ENCODE assay signal across 33 cellular contexts in the genomic region with DNA sequence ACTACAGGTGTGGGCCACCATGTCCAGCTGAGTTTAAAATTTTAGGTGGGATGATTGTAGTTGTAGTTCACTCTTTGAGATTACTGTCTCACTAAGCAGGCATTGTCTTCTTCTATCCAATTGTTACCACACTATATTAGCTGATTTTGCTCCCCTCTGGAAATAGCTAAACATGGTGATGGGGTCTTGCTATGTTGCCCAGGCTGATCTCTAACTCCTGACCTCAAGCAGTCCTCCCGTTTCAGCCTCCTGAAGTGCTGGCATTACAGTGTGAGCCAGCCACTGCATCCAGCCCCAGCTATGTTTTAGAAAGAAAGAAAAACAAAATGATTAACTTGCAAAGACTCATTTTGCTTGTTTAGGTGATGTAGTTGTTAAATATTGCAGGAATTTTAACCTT.
"Had no signal": no experiment of that assay in that cellular context is flagged by ENCODE, and none has a peak within 500 bp of the region (broad histone marks: within the 10 kb centered on the region; RNA-seq: fewer than 3 reads in every experiment).

No MANE protein-coding gene starts in this region.

- H3K36me3 ChIP-seq: breast epithelium, colonic mucosa had no signal

- H3K9me3 Mint-ChIP-seq: activated naive CD4-positive, alpha-beta T cell treated with anti-CD3 and anti-CD28 coated beads, Interleukin-2, amount 50 U/mL, for 24 hours; activated naive CD8-positive, alpha-beta T cell treated with anti-CD3 and anti-CD28 coated beads, Interleukin-2, amount 10 ng/mL, durations not matched to agents 7 days and 5 days; activated T-cell treated with anti-CD3 and anti-CD28 coated beads, Interleukin-2, amount 50 U/mL, for 24 hours; activated T-cell treated with anti-CD3 and anti-CD28 coated beads, Interleukin-2, amount 50 U/mL, for 72 hours; activated T-helper 17 cell treated with anti-CD3 and anti-CD28 coated beads, Interleukin-2, amount 50 U/mL, for 72 hours; brain; T-helper 2 cell treated with Interferon-gamma antibody and Interleukin-4, amounts not matched to agents 5 μg/mL and 100 μg/mL, for 36 hours had no signal

- H3K4me3 ChIP-seq: ascending aorta, breast epithelium, cardiac muscle cell, colonic mucosa had no signal

- FAIRE-seq: endometrium, frontal cortex had no signal

- H3K27ac ChIP-seq: ascending aorta, breast epithelium, cardiac muscle cell, colonic mucosa, WERI-Rb-1 had no signal

- H3K27me3 Mint-ChIP-seq: activated CD4-positive, alpha-beta T cell treated with anti-CD3 and anti-CD28 coated beads for 36 hours; activated naive CD4-positive, alpha-beta T cell treated with anti-CD3 and anti-CD28 coated beads, Interleukin-2, amount 50 U/mL, for 24 hours; activated naive CD8-positive, alpha-beta T cell treated with anti-CD3 and anti-CD28 coated beads, Interleukin-2, amount 10 ng/mL, durations not matched to agents 7 days and 5 days; activated T-cell treated with anti-CD3 and anti-CD28 coated beads, Interleukin-2, amount 50 U/mL, for 24 hours; activated T-helper 17 cell treated with anti-CD3 and anti-CD28 coated beads, Interleukin-2, amount 50 U/mL, for 72 hours; T-helper 17 cell had no signal

- H3K9me3 ChIP-seq: ascending aorta, breast epithelium, colonic mucosa had no signal

- H3K27me3 ChIP-seq: ascending aorta, breast epithelium, cardiac muscle cell, colonic mucosa had no signal

- DNase-seq: activated CD4-positive, alpha-beta T cell treated with anti-CD3 and anti-CD28 coated beads for 36 hours; activated CD4-positive, alpha-beta T cell treated with anti-CD3 and anti-CD28 coated beads, Interleukin-2, amount 50 U/mL, for 1 hour; activated CD4-positive, alpha-beta T cell treated with anti-CD3 and anti-CD28 coated beads, Interleukin-2, amount 50 U/mL, for 48 hours; activated CD4-positive, CD25-positive, alpha-beta regulatory T cell; activated CD4-positive, CD25-positive, alpha-beta regulatory T cell treated with anti-CD3 and anti-CD28 coated beads, Interleukin-2, amount 50 U/mL, for 72 hours; activated CD8-positive, alpha-beta memory T cell treated with anti-CD3 and anti-CD28 coated beads, Interleukin-2, amount 50 U/mL, for 48 hours; activated effector memory CD4-positive, alpha-beta T cell treated with Interleukin-2 at 50 U/mL for 16 hours; activated gamma-delta T cell treated with Interleukin-2 at 50 U/mL for 16 hours; activated naive CD4-positive, alpha-beta T cell treated with Interleukin-2 at 50 U/mL for 16 hours; activated naive CD8-positive, alpha-beta T cell treated with anti-CD3 and anti-CD28 coated beads, Interleukin-2, amount 10 ng/mL, durations not matched to agents 7 days and 5 days; activated T-cell treated with anti-CD3 and anti-CD28 coated beads for 4 hours; activated T-cell treated with anti-CD3 and anti-CD28 coated beads, Interleukin-2, amount 50 U/mL, for 24 hours; activated T-cell treated with anti-CD3 and anti-CD28 coated beads, Interleukin-2, amount 50 U/mL, for 72 hours; central memory CD4-positive, alpha-beta T cell; cerebellar nuclear complex; colonic mucosa; effector CD8-positive, alpha-beta T cell; foreskin fibroblast; head of caudate nucleus; T-helper 1 cell; T-helper 17 cell; T1000; WERI-Rb-1 had no signal

- H3K4me1 ChIP-seq: ascending aorta, breast epithelium, colonic mucosa had no signal

- H3K27ac Mint-ChIP-seq: activated CD4-positive, alpha-beta T cell treated with anti-CD3 and anti-CD28 coated beads for 36 hours; activated naive CD4-positive, alpha-beta T cell treated with anti-CD3 and anti-CD28 coated beads, Interleukin-2, amount 50 U/mL, for 24 hours; activated naive CD8-positive, alpha-beta T cell treated with anti-CD3 and anti-CD28 coated beads, Interleukin-2, amount 10 ng/mL, durations not matched to agents 7 days and 5 days; activated T-cell treated with anti-CD3 and anti-CD28 coated beads, Interleukin-2, amount 50 U/mL, for 24 hours; activated T-cell treated with anti-CD3 and anti-CD28 coated beads, Interleukin-2, amount 50 U/mL, for 72 hours; activated T-helper 17 cell treated with anti-CD3 and anti-CD28 coated beads, Interleukin-2, amount 50 U/mL, for 72 hours; T-helper 17 cell; T-helper 2 cell treated with Interferon-gamma antibody and Interleukin-4, amounts not matched to agents 5 μg/mL and 100 μg/mL, for 36 hours had no signal

- H3K4me1 Mint-ChIP-seq: activated CD4-positive, alpha-beta T cell treated with anti-CD3 and anti-CD28 coated beads for 36 hours; activated naive CD4-positive, alpha-beta T cell treated with anti-CD3 and anti-CD28 coated beads, Interleukin-2, amount 50 U/mL, for 24 hours; activated naive CD8-positive, alpha-beta T cell treated with anti-CD3 and anti-CD28 coated beads, Interleukin-2, amount 10 ng/mL, durations not matched to agents 7 days and 5 days; activated T-helper 17 cell treated with anti-CD3 and anti-CD28 coated beads, Interleukin-2, amount 50 U/mL, for 72 hours; brain had no signal

- H3K4me3 Mint-ChIP-seq: activated CD4-positive, alpha-beta T cell treated with anti-CD3 and anti-CD28 coated beads for 36 hours; activated naive CD4-positive, alpha-beta T cell treated with anti-CD3 and anti-CD28 coated beads, Interleukin-2, amount 50 U/mL, for 24 hours; activated naive CD8-positive, alpha-beta T cell treated with anti-CD3 and anti-CD28 coated beads, Interleukin-2, amount 10 ng/mL, durations not matched to agents 7 days and 5 days; activated T-cell treated with anti-CD3 and anti-CD28 coated beads, Interleukin-2, amount 50 U/mL, for 24 hours; activated T-cell treated with anti-CD3 and anti-CD28 coated beads, Interleukin-2, amount 50 U/mL, for 72 hours; activated T-helper 17 cell treated with anti-CD3 and anti-CD28 coated beads, Interleukin-2, amount 50 U/mL, for 72 hours; brain; T-helper 17 cell; T-helper 2 cell treated with Interferon-gamma antibody and Interleukin-4, amounts not matched to agents 5 μg/mL and 100 μg/mL, for 36 hours had no signal

- ATAC-seq: activated CD4-positive, alpha-beta T cell treated with anti-CD3 and anti-CD28 coated beads for 36 hours; activated T-cell treated with anti-CD3 and anti-CD28 coated beads, Interleukin-2, amount 50 U/mL, for 72 hours; activated T-helper 17 cell treated with anti-CD3 and anti-CD28 coated beads, Interleukin-2, amount 50 U/mL, for 72 hours; esophagus mucosa; T-helper 17 cell had no signal
